1 cellular context compared by ENCODE assay signal in genomic region chr12:3215410-3215975, GRCh38.
TF ChIP-seq lines count a peak whose summit lies in the region.

No MANE protein-coding gene starts in this region.

TF ChIP-seq in H1, 55 proteins besides CTCF, POLR2A, EP300 and RAD21:
- TF ChIP-seq TEAD4 (IDR thresholded peaks at IDR 0.05; ENCODE audit: low read depth, low read length) (no peak), CHD1 (IDR thresholded peaks at IDR 0.05; ENCODE audit: low read depth, low read length) (no peak)
